Comparison of ENCODE assay signal across 1 cellular context in the genomic region with DNA sequence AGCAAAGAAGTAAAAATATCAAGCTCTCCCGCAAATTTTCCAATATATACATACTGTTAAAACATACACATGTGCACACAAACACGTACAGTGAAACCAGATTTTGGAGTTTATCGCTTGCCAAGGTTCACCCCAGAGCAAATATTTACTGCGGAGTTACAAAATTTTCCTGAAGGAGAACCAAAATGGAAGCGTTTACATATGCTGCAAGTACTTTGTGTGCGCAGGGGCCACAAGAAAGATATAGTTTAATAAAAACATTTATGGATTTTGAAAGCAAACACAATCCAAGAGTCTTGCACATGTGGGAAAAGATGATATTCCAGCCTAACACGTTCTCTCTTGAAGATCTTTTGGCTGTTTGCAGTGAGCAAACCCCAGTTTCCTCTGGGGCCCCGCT.
TF ChIP-seq lines count a peak whose summit lies in the region.

No MANE protein-coding gene starts in this region.

TF ChIP-seq in HepG2, 621 proteins besides CTCF, POLR2A, EP300 and RAD21 (continued from another document):
- 0 out of 2 replicates have a peak, but pooled peaks have one; percentile 28 for TF ChIP-seq ZNF503 (CRISPR knock-in tag; IDR thresholded peaks at IDR 0.05)
- peak; percentile 22; the same call in 1 of the 2 replicates for TF ChIP-seq ZBTB20 (CRISPR knock-in tag; IDR thresholded peaks at IDR 0.05; ENCODE audit: borderline replicate concordance, low read depth)
- TF ChIP-seq SOX6 (IDR thresholded peaks at IDR 0.05): no peak
- TF ChIP-seq SOX6 (CRISPR knock-in tag; IDR thresholded peaks at IDR 0.05): peak; percentile 21; the same call in 1 of the 2 replicates
- TF ChIP-seq, protein P1, sequence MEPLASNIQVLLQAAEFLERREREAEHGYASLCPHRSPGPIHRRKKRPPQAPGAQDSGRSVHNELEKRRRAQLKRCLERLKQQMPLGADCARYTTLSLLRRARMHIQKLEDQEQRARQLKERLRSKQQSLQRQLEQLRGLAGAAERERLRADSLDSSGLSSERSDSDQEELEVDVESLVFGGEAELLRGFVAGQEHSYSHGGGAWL (CRISPR knock-in tag; IDR thresholded peaks at IDR 0.05): no peak
- TF ChIP-seq ARID5B (CRISPR knock-in tag; IDR thresholded peaks at IDR 0.05): peak; percentile 35; the same call in 1 of the 2 replicates
- peak; percentile 36; the same call in 1 of the 2 replicates for TF ChIP-seq FOXJ3 (CRISPR knock-in tag; IDR thresholded peaks at IDR 0.05; ENCODE audit: borderline replicate concordance)
- peak; percentile 46; the same call in 1 of the 2 replicates for TF ChIP-seq NCOA2 (CRISPR knock-in tag; IDR thresholded peaks at IDR 0.05)
- TF ChIP-seq FOXP4 (CRISPR knock-in tag; IDR thresholded peaks at IDR 0.05): peak; percentile 51; the same call in 1 of the 2 replicates
- TF ChIP-seq, protein P2, sequence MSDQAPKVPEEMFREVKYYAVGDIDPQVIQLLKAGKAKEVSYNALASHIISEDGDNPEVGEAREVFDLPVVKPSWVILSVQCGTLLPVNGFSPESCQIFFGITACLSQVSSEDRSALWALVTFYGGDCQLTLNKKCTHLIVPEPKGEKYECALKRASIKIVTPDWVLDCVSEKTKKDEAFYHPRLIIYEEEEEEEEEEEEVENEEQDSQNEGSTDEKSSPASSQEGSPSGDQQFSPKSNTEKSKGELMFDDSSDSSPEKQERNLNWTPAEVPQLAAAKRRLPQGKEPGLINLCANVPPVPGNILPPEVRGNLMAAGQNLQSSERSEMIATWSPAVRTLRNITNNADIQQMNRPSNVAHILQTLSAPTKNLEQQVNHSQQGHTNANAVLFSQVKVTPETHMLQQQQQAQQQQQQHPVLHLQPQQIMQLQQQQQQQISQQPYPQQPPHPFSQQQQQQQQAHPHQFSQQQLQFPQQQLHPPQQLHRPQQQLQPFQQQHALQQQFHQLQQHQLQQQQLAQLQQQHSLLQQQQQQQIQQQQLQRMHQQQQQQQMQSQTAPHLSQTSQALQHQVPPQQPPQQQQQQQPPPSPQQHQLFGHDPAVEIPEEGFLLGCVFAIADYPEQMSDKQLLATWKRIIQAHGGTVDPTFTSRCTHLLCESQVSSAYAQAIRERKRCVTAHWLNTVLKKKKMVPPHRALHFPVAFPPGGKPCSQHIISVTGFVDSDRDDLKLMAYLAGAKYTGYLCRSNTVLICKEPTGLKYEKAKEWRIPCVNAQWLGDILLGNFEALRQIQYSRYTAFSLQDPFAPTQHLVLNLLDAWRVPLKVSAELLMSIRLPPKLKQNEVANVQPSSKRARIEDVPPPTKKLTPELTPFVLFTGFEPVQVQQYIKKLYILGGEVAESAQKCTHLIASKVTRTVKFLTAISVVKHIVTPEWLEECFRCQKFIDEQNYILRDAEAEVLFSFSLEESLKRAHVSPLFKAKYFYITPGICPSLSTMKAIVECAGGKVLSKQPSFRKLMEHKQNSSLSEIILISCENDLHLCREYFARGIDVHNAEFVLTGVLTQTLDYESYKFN (CRISPR knock-in tag; conservative IDR thresholded peaks at IDR 0.05): peak; percentile 59
- no peak for TF ChIP-seq ZNF121 (CRISPR knock-in tag; IDR thresholded peaks at IDR 0.05)
